In genomic region chr14:20587489-20588154, GRCh38 we compare ENCODE assay signal across 23 cellular contexts. TPM values are rescaled to one million over a fixed set of nuclear protein-coding genes. Genes with fewer than 3 reads are reported as not detected.
"Had no signal": no experiment of that assay in that cellular context is flagged by ENCODE, and none has a peak within 500 bp of the region (broad histone marks: within the 10 kb centered on the region; RNA-seq: fewer than 3 reads in every experiment).

Gene RNASE11 (minus strand): TSS chr14:20588001.

- ATAC-seq: left ventricle myocardium superior; SK-N-SH treated with all-trans-retinoic acid at 6 μM for 48 hours; stimulated activated naive B cell treated with anti-CD40 and anti-IgM and Interleukin-4, amounts not matched to agents 10 μg/mL and 1 μg/mL and 100 μg/mL, for 72 hours; upper lobe of right lung had no signal

- H3K27ac ChIP-seq: coronary artery, esophagus muscularis mucosa, sigmoid colon, upper lobe of right lung, WERI-Rb-1 had no signal

- H3K27ac Mint-ChIP-seq: activated naive CD4-positive, alpha-beta T cell treated with anti-CD3 and anti-CD28 coated beads for 36 hours; nephron; stimulated activated naive B cell treated with anti-CD40 and anti-IgM and Interleukin-4, amounts not matched to agents 10 μg/mL and 1 μg/mL and 100 μg/mL, for 72 hours had no signal

- H3K4me1 ChIP-seq: esophagus muscularis mucosa, sigmoid colon, upper lobe of right lung had no signal

- H3K27me3 ChIP-seq: upper lobe of right lung had no signal

- H3K9me3 Mint-ChIP-seq: nephron had no signal

- H3K4me3 Mint-ChIP-seq: activated naive CD4-positive, alpha-beta T cell treated with anti-CD3 and anti-CD28 coated beads for 36 hours; nephron; stimulated activated naive B cell treated with anti-CD40 and anti-IgM and Interleukin-4, amounts not matched to agents 10 μg/mL and 1 μg/mL and 100 μg/mL, for 72 hours had no signal

- H3K4me2 ChIP-seq: smooth muscle cell had no signal

- H3K4me3 ChIP-seq: coronary artery, esophagus muscularis mucosa, sigmoid colon, smooth muscle cell, upper lobe of right lung had no signal

- H3K36me3 ChIP-seq: esophagus muscularis mucosa, sigmoid colon, upper lobe of right lung, WERI-Rb-1 had no signal

- H3K9me3 ChIP-seq: esophagus muscularis mucosa, sigmoid colon, upper lobe of right lung had no signal

- DNase-seq: activated CD4-positive, alpha-beta T cell treated with anti-CD3 and anti-CD28 coated beads, Interleukin-2, amount 50 U/mL, for 48 hours; activated effector memory CD4-positive, alpha-beta T cell treated with Interleukin-2 at 50 U/mL for 16 hours; activated naive CD4-positive, alpha-beta T cell treated with anti-CD3 and anti-CD28 coated beads for 36 hours; activated T-cell treated with anti-CD3 and anti-CD28 coated beads, Interleukin-2, amount 50 U/mL, for 1 hour; cerebellar nuclear complex; hippocampal formation; left ventricle myocardium superior; mammary epithelial cell; occipital lobe; sigmoid colon; stimulated activated CD4-positive, alpha-beta T cell treated with anti-CD3 and anti-CD28 coated beads, Interleukin-15, amount 100 ng/mL, for 24 hours; stimulated activated naive B cell treated with anti-CD40 and anti-IgM and Interleukin-4, amounts not matched to agents 10 μg/mL and 1 μg/mL and 100 μg/mL, for 72 hours; upper lobe of right lung; WERI-Rb-1 had no signal

- H3K36me3 Mint-ChIP-seq: stimulated activated naive B cell treated with anti-CD40 and anti-IgM and Interleukin-4, amounts not matched to agents 10 μg/mL and 1 μg/mL and 100 μg/mL, for 72 hours had no signal

- H3K4me1 Mint-ChIP-seq: nephron had no signal

RNA-seq across cellular contexts. Expression of gene RNASE11, which starts in this region (rescaled TPM):
- total RNA-seq: activated naive CD4-positive, alpha-beta T cell treated with anti-CD3 and anti-CD28 coated beads for 36 hours; esophagus muscularis mucosa; frontal cortex; left ventricle myocardium superior; mammary epithelial cell; occipital lobe; posterior vena cava; renal cortical epithelial cell; sigmoid colon; smooth muscle cell; temporal lobe; upper lobe of right lung had no signal
- polyA plus RNA-seq: mammary epithelial cell, sigmoid colon, smooth muscle cell had no signal
